Comparison of ENCODE assay signal across 1 cellular context in the genomic region with DNA sequence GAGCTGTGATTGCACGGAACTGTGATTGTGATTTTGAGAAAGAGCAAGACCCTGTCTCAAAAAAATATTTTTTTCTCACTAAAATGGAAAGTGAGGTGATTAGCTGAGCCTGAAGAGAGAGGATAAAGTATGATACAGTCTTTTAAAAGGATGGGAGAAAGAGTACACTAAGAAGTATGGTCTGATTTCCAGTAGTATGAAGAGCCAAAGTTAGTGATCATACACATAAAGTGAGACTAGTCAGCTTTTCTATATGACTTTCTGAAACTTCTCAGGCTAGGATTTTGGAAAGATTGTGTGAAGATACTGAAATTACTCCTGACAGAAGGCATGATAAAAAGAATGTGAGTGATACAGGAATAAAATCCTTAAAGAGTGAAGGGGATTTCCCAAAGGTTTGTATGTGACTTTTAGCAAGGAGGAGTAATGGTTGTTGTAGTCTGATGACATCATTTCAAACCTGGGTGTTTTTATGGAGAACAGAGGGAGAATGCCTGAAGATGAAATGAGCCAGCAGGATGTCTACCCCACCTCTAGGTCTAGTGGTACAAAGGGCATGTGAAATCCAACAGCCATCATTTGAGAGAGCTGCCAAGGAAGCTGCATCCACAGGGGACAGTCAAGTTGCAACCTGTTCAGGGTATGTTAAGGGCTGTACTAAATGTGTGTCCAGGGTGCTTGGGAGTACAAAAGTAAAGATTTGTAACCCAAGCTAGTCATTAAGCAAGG.
TF ChIP-seq lines count a peak whose summit lies in the region.

No MANE protein-coding gene starts in this region.

TF ChIP-seq in GM23338, 12 proteins besides CTCF, POLR2A, EP300 and RAD21:
- TF ChIP-seq ZNF462 (CRISPR knock-in tag; IDR thresholded peaks at IDR 0.05) (no peak), POLR2AphosphoS5 (IDR thresholded peaks at IDR 0.05; ENCODE audit: low read depth) (no peak)
- TF ChIP-seq, protein P1, sequence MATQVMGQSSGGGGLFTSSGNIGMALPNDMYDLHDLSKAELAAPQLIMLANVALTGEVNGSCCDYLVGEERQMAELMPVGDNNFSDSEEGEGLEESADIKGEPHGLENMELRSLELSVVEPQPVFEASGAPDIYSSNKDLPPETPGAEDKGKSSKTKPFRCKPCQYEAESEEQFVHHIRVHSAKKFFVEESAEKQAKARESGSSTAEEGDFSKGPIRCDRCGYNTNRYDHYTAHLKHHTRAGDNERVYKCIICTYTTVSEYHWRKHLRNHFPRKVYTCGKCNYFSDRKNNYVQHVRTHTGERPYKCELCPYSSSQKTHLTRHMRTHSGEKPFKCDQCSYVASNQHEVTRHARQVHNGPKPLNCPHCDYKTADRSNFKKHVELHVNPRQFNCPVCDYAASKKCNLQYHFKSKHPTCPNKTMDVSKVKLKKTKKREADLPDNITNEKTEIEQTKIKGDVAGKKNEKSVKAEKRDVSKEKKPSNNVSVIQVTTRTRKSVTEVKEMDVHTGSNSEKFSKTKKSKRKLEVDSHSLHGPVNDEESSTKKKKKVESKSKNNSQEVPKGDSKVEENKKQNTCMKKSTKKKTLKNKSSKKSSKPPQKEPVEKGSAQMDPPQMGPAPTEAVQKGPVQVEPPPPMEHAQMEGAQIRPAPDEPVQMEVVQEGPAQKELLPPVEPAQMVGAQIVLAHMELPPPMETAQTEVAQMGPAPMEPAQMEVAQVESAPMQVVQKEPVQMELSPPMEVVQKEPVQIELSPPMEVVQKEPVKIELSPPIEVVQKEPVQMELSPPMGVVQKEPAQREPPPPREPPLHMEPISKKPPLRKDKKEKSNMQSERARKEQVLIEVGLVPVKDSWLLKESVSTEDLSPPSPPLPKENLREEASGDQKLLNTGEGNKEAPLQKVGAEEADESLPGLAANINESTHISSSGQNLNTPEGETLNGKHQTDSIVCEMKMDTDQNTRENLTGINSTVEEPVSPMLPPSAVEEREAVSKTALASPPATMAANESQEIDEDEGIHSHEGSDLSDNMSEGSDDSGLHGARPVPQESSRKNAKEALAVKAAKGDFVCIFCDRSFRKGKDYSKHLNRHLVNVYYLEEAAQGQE (IDR thresholded peaks at IDR 0.05; ENCODE audit: unreplicated experiment), result no peak
